Comparison of ENCODE assay signal across 1 cellular context in the genomic region with DNA sequence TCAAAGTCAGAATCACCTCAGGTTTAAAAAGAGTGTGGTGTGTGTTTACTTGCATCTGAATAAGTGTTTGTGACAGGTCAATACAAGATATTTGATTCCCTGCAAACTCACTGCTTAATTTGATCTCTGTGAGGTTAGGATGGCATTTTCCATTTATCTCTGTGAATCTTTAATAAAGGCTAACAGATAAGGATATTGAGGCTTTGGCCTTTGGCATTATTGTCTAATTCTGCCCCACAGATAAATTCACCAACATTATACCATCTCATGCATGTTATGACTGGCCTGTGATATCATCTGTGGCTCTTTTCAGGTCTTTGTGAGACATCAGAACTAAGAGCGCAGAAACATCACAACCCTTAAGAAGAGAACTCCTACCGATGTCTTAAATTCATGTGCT.
TF ChIP-seq lines count a peak whose summit lies in the region.

No MANE protein-coding gene starts in this region.

TF ChIP-seq in GM12878, 131 proteins besides CTCF, POLR2A, EP300 and RAD21:
- TF ChIP-seq, protein P1, sequence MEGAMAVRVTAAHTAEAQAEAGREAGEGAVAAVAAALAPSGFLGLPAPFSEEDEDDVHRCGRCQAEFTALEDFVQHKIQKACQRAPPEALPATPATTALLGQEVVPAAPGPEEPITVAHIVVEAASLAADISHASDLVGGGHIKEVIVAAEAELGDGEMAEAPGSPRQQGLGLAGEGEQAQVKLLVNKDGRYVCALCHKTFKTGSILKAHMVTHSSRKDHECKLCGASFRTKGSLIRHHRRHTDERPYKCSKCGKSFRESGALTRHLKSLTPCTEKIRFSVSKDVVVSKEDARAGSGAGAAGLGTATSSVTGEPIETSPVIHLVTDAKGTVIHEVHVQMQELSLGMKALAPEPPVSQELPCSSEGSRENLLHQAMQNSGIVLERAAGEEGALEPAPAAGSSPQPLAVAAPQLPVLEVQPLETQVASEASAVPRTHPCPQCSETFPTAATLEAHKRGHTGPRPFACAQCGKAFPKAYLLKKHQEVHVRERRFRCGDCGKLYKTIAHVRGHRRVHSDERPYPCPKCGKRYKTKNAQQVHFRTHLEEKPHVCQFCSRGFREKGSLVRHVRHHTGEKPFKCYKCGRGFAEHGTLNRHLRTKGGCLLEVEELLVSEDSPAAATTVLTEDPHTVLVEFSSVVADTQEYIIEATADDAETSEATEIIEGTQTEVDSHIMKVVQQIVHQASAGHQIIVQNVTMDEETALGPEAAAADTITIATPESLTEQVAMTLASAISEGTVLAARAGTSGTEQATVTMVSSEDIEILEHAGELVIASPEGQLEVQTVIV (IDR thresholded peaks at IDR 0.05; ENCODE audit: borderline replicate concordance, partially characterized antibody), result no peak
- no peak for TF ChIP-seq GABPA (IDR thresholded peaks at IDR 0.05; ENCODE audit: low read depth)
- TF ChIP-seq ETV6 (conservative IDR thresholded peaks at IDR 0.05 in 1 of 2, IDR thresholded peaks at IDR 0.05 in 1 of 2; ENCODE audit: borderline replicate concordance in 1 of 2, low read depth in 1 of 2), result no peak
- TF ChIP-seq EED (IDR thresholded peaks at IDR 0.05; ENCODE audit: low read depth), result no peak
- TF ChIP-seq ZBTB4 (CRISPR knock-in tag; IDR thresholded peaks at IDR 0.05), result no peak
- no peak for TF ChIP-seq BACH1 (IDR thresholded peaks at IDR 0.05; ENCODE audit: borderline replicate concordance)
- no peak for TF ChIP-seq BRCA1 (IDR thresholded peaks at IDR 0.05; ENCODE audit: low read depth, low read length)
- no peak for TF ChIP-seq ATF7 (IDR thresholded peaks at IDR 0.05; ENCODE audit: low read depth)
- TF ChIP-seq, protein P2, sequence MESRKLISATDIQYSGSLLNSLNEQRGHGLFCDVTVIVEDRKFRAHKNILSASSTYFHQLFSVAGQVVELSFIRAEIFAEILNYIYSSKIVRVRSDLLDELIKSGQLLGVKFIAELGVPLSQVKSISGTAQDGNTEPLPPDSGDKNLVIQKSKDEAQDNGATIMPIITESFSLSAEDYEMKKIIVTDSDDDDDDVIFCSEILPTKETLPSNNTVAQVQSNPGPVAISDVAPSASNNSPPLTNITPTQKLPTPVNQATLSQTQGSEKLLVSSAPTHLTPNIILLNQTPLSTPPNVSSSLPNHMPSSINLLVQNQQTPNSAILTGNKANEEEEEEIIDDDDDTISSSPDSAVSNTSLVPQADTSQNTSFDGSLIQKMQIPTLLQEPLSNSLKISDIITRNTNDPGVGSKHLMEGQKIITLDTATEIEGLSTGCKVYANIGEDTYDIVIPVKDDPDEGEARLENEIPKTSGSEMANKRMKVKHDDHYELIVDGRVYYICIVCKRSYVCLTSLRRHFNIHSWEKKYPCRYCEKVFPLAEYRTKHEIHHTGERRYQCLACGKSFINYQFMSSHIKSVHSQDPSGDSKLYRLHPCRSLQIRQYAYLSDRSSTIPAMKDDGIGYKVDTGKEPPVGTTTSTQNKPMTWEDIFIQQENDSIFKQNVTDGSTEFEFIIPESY (IDR thresholded peaks at IDR 0.05), result no peak
- TF ChIP-seq ZBTB11 (CRISPR knock-in tag; IDR thresholded peaks at IDR 0.05), result no peak
- no peak for TF ChIP-seq EGR1 (IDR thresholded peaks at IDR 0.05; ENCODE audit: borderline replicate concordance in 1 of 2, low read depth in 2 of 2, low read length in 2 of 2)
- no peak for TF ChIP-seq JUNB (IDR thresholded peaks at IDR 0.05)
- TF ChIP-seq CREB1 (IDR thresholded peaks at IDR 0.05; ENCODE audit: low read depth), result no peak
- no peak for TF ChIP-seq GATAD2B (conservative IDR thresholded peaks at IDR 0.05; ENCODE audit: low read depth)
- TF ChIP-seq RELA (IDR thresholded peaks at IDR 0.05; ENCODE audit: borderline replicate concordance, partially characterized antibody), result no peak
- no peak for TF ChIP-seq MTA3 (IDR thresholded peaks at IDR 0.05; ENCODE audit: borderline replicate concordance, low read length)
- TF ChIP-seq ZBED1 (IDR thresholded peaks at IDR 0.05; ENCODE audit: borderline replicate concordance), result no peak
- no peak for TF ChIP-seq RUNX3 (IDR thresholded peaks at IDR 0.05; ENCODE audit: low read length)
- no peak for TF ChIP-seq CHD1 (IDR thresholded peaks at IDR 0.05; ENCODE audit: low read depth, low read length)
